In genomic region chr6:32153252-32153834, GRCh38 we compare ENCODE assay signal across 8 cellular contexts. TPM values are rescaled to one million over a fixed set of nuclear protein-coding genes. Genes with fewer than 3 reads are reported as not detected.
DNase-seq lines count a peak whose midpoint lies in the region; ATAC-seq and TF ChIP-seq lines count a peak whose summit lies in the region.

No MANE protein-coding gene starts in this region.

- H3K36me3 Mint-ChIP-seq in activated T-cell treated with anti-CD3 and anti-CD28 coated beads, Interleukin-2, amount 50 U/mL, for 24 hours (ENCODE audit: low read depth), result peaks cover 34% of the 10 kb centered on the region
- H3K36me3 Mint-ChIP-seq in natural killer cell treated with Interleukin-12 subunit alpha and Interleukin-12 subunit beta and Interleukin-15 and Interleukin-18, amount 100 ng/mL, for 72 hours, result peaks cover 9% of the 10 kb centered on the region

- H3K27ac Mint-ChIP-seq in activated T-cell treated with anti-CD3 and anti-CD28 coated beads, Interleukin-2, amount 50 U/mL, for 24 hours, result peak overlapping the region; percentile 96
- H3K27ac Mint-ChIP-seq in natural killer cell treated with Interleukin-12 subunit alpha and Interleukin-12 subunit beta and Interleukin-15 and Interleukin-18, amount 100 ng/mL, for 72 hours, result peak overlapping the region; percentile 79 to 92

- H3K9me3 Mint-ChIP-seq in activated T-cell treated with anti-CD3 and anti-CD28 coated beads, Interleukin-2, amount 50 U/mL, for 24 hours, result no peaks in the 10 kb centered on the region
- H3K9me3 Mint-ChIP-seq in natural killer cell treated with Interleukin-12 subunit alpha and Interleukin-12 subunit beta and Interleukin-15 and Interleukin-18, amount 100 ng/mL, for 72 hours, result no peaks in the 10 kb centered on the region

- H3K27me3 Mint-ChIP-seq in activated T-cell treated with anti-CD3 and anti-CD28 coated beads, Interleukin-2, amount 50 U/mL, for 24 hours, result peaks cover 23% of the 10 kb centered on the region
- peaks cover 22 to 27% of the 10 kb centered on the region in 2 donors for H3K27me3 Mint-ChIP-seq in natural killer cell treated with Interleukin-12 subunit alpha and Interleukin-12 subunit beta and Interleukin-15 and Interleukin-18, amount 100 ng/mL, for 72 hours

- ATAC-seq in SK-N-SH treated with all-trans-retinoic acid at 6 μM for 48 hours (peak; percentile 77), esophagus mucosa (peak; percentile 62), HG03442 (IDR thresholded peaks at IDR 0.05; ENCODE audit: unreplicated experiment) (no peak)
- ATAC-seq in natural killer cell treated with Interleukin-12 subunit alpha and Interleukin-12 subunit beta and Interleukin-15 and Interleukin-18, amount 100 ng/mL, for 72 hours, result peak; percentile 4 to 14

- no peak for DNase-seq in activated T-cell treated with anti-CD3 and anti-CD28 coated beads, Interleukin-2, amount 50 U/mL, for 24 hours
- no peak for DNase-seq in activated T-cell treated with anti-CD3 and anti-CD28 coated beads, Interleukin-2, amount 50 U/mL, for 1 hour
- no peak for DNase-seq in natural killer cell treated with Interleukin-12 subunit alpha and Interleukin-12 subunit beta and Interleukin-15 and Interleukin-18, amount 100 ng/mL, for 72 hours (ENCODE audit: low spot score)
- DNase-seq in AG20443 (ENCODE audit: low spot score) (no peak), DMS153 treated with DMSO at 0.1 percent for 48 hours (lab: John Stamatoyannopoulos, UW; ENCODE audit: unreplicated experiment) (no peak)

- H3K4me3 Mint-ChIP-seq in activated T-cell treated with anti-CD3 and anti-CD28 coated beads, Interleukin-2, amount 50 U/mL, for 24 hours, result peak overlapping the region; percentile 94
- H3K4me3 Mint-ChIP-seq in natural killer cell treated with Interleukin-12 subunit alpha and Interleukin-12 subunit beta and Interleukin-15 and Interleukin-18, amount 100 ng/mL, for 72 hours, result peak overlapping the region; percentile 99

- peaks cover 57% of the 10 kb centered on the region for H3K4me1 Mint-ChIP-seq in activated T-cell treated with anti-CD3 and anti-CD28 coated beads, Interleukin-2, amount 50 U/mL, for 24 hours (ENCODE audit: low read depth)
- H3K4me1 Mint-ChIP-seq in natural killer cell treated with Interleukin-12 subunit alpha and Interleukin-12 subunit beta and Interleukin-15 and Interleukin-18, amount 100 ng/mL, for 72 hours (ENCODE audit: low read depth in 2 of 2), result peaks cover 44 to 57% of the 10 kb centered on the region in 2 donors

TF ChIP-seq in SK-N-SH treated with all-trans-retinoic acid at 6 μM for 48 hours, 23 proteins besides CTCF, POLR2A, EP300 and RAD21 (continues in another document):
- TF ChIP-seq ZNF8 (CRISPR knock-in tag; IDR thresholded peaks at IDR 0.05) (no peak), ZC3H10 (CRISPR knock-in tag; IDR thresholded peaks at IDR 0.05) (no peak), RARB (CRISPR knock-in tag; IDR thresholded peaks at IDR 0.05) (no peak), ZNF565 (CRISPR knock-in tag; conservative IDR thresholded peaks at IDR 0.05; ENCODE audit: low read depth) (no peak), OSR1 (CRISPR knock-in tag; IDR thresholded peaks at IDR 0.05) (no peak), ARNTL (CRISPR knock-in tag; IDR thresholded peaks at IDR 0.05; ENCODE audit: borderline replicate concordance, low read depth) (no peak), PATZ1 (CRISPR knock-in tag; IDR thresholded peaks at IDR 0.05; ENCODE audit: borderline replicate concordance) (no peak), TSHZ2 (CRISPR knock-in tag; IDR thresholded peaks at IDR 0.05) (no peak), CREB5 (CRISPR knock-in tag; IDR thresholded peaks at IDR 0.05; ENCODE audit: low read depth) (no peak), GLIS3 (CRISPR knock-in tag; IDR thresholded peaks at IDR 0.05) (no peak), ZFP3 (CRISPR knock-in tag; IDR thresholded peaks at IDR 0.05) (no peak), CSDC2 (CRISPR knock-in tag; IDR thresholded peaks at IDR 0.05) (no peak), TOX (CRISPR knock-in tag; IDR thresholded peaks at IDR 0.05; ENCODE audit: borderline replicate concordance) (no peak), ZFP30 (CRISPR knock-in tag; IDR thresholded peaks at IDR 0.05) (no peak), TCF4 (CRISPR knock-in tag; IDR thresholded peaks at IDR 0.05; ENCODE audit: borderline replicate concordance) (no peak), PPARA (CRISPR knock-in tag; IDR thresholded peaks at IDR 0.05; ENCODE audit: borderline replicate concordance) (no peak), SNAI2 (CRISPR knock-in tag; IDR thresholded peaks at IDR 0.05) (no peak), BACH2 (CRISPR knock-in tag; IDR thresholded peaks at IDR 0.05; ENCODE audit: borderline replicate concordance) (no peak), CSRNP3 (CRISPR knock-in tag; IDR thresholded peaks at IDR 0.05) (no peak)

RNA-seq across cellular contexts. Expression of gene PPT2, which starts 0.6 kb away (rescaled TPM):
- total RNA-seq in esophagus mucosa, result 18.1 TPM
- 10 to 100 TPM; 10.8 to 32.3 TPM for total RNA-seq in natural killer cell treated with Interleukin-12 subunit alpha and Interleukin-12 subunit beta and Interleukin-15 and Interleukin-18, amount 100 ng/mL, for 72 hours

RNA-seq across cellular contexts. Expression of gene PRRT1, which starts 1.6 kb away (rescaled TPM):
- total RNA-seq in esophagus mucosa, result 0.40 TPM
- under 1 TPM; 0.17 to 0.33 TPM for total RNA-seq in natural killer cell treated with Interleukin-12 subunit alpha and Interleukin-12 subunit beta and Interleukin-15 and Interleukin-18, amount 100 ng/mL, for 72 hours

RNA-seq across cellular contexts. Expression of gene EGFL8, which starts 11.1 kb away (rescaled TPM):
- 10.2 TPM for total RNA-seq in esophagus mucosa
- 10 to 100 TPM in 1 of 2 donors, 1 to 10 TPM in 1; 8.3 to 15.0 TPM for total RNA-seq in natural killer cell treated with Interleukin-12 subunit alpha and Interleukin-12 subunit beta and Interleukin-15 and Interleukin-18, amount 100 ng/mL, for 72 hours

RNA-seq across cellular contexts. Expression of gene AGPAT1, which starts 22.5 kb away (rescaled TPM):
- total RNA-seq in esophagus mucosa, result 18.2 TPM
- 10 to 100 TPM; 39.2 to 43.0 TPM for total RNA-seq in natural killer cell treated with Interleukin-12 subunit alpha and Interleukin-12 subunit beta and Interleukin-15 and Interleukin-18, amount 100 ng/mL, for 72 hours

RNA-seq across cellular contexts. Expression of gene FKBPL, which starts 23.3 kb away (rescaled TPM):
- 10.1 TPM for total RNA-seq in esophagus mucosa
- total RNA-seq in natural killer cell treated with Interleukin-12 subunit alpha and Interleukin-12 subunit beta and Interleukin-15 and Interleukin-18, amount 100 ng/mL, for 72 hours, result 1 to 10 TPM; 5.5 to 6.0 TPM
